Comparison of ENCODE assay signal across 9 cellular contexts in the genomic region with DNA sequence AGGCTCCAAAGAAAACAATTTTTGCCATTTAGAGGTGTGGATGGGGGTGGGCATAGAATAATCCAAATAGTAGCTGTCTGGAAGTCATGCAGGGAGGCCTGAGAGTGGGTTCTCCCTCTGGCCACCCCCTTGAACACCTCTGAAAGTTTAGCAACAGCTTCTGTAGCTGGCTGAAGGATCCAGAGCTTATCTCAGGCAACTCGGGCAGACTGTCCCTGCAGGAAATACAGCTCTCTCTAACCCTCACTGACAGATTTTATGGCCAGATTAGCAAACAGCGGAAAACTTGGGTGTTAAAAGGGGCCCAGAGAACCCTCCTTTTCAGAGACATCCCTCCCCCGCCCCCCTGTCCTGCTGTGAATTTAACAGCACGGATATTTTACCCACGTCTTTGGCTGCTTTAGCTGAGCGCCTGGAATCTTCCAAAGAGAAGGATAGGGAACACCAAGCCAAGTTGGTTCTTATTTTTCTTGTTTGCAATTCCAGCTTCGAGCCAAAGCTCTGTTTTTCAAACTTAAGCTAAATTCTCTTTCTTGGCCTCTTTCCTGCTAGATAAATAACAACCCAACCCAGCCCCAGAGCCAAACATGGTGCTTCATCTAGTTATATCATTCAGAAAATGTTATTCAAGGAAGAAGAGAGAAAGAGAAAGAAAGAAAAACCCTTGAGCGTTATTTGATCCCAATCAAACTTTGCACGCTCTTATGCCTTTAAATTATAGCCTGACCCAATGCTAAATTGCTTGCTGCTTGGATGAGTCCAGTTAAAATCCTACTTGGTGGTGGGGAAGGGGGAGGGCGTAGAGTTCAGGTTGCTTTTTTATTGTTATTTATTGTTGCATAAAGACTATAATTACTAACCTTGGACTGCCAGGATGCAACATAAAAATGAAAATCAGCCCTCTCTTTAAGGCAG. TPM values are rescaled to one million over a fixed set of nuclear protein-coding genes. Genes with fewer than 3 reads are reported as not detected.
A peak's percentile ranks its signal among the peaks of the same experiment; 100 is the strongest.
DNase-seq lines count a peak whose midpoint lies in the region; ATAC-seq, FAIRE-seq and TF ChIP-seq lines count a peak whose summit lies in the region.
"Had no signal": no experiment of that assay in that cellular context is flagged by ENCODE, and none has a peak within 500 bp of the region (broad histone marks: within the 10 kb centered on the region; RNA-seq: fewer than 3 reads in every experiment).

No MANE protein-coding gene starts in this region.

- peaks cover 39% of the 10 kb centered on the region for H3K4me1 Mint-ChIP-seq in activated T-helper 2 cell treated with anti-CD3 and anti-CD28 coated beads, Interferon-gamma antibody, Interleukin-2, Interleukin-4, amounts not matched to agents 10 μg/mL and 5 μg/mL and 100 μg/mL, durations not matched to agents 14 hours and 24 hours and 36 hours (ENCODE audit: low read depth)

- H3K36me3 ChIP-seq in vagina, result no peaks in the 10 kb centered on the region

- intact Hi-C loops in cardiac septum (cut with DNase I), result loop anchor here (10.0 kb wide), 1 partner anchor 502 kb away; a partner anchor contains a TSS
- intact Hi-C loops in left cardiac atrium (cut with DNase I), result no loop called here
- intact Hi-C loops in activated T-helper 2 cell treated with anti-CD3 and anti-CD28 coated beads, Interferon-gamma antibody, Interleukin-2, Interleukin-4, amounts not matched to agents 10 μg/mL and 5 μg/mL and 100 μg/mL, durations not matched to agents 14 hours and 24 hours and 36 hours (cut with micrococcal nuclease), result loop anchor here (2.0 kb wide), 2 partner anchors 32 to 36 kb away; a partner anchor contains a TSS
- intact Hi-C loops in vagina (cut with DNase I), result no loop called here

- H3K4me3 Mint-ChIP-seq in activated T-helper 2 cell treated with anti-CD3 and anti-CD28 coated beads, Interferon-gamma antibody, Interleukin-2, Interleukin-4, amounts not matched to agents 10 μg/mL and 5 μg/mL and 100 μg/mL, durations not matched to agents 14 hours and 24 hours and 36 hours (ENCODE audit: low read depth), result peak overlapping the region; percentile 56

- H3K9me3 Mint-ChIP-seq in activated T-helper 2 cell treated with anti-CD3 and anti-CD28 coated beads, Interferon-gamma antibody, Interleukin-2, Interleukin-4, amounts not matched to agents 10 μg/mL and 5 μg/mL and 100 μg/mL, durations not matched to agents 14 hours and 24 hours and 36 hours, result no peaks in the 10 kb centered on the region

- H3K27me3 Mint-ChIP-seq in activated T-helper 2 cell treated with anti-CD3 and anti-CD28 coated beads, Interferon-gamma antibody, Interleukin-2, Interleukin-4, amounts not matched to agents 10 μg/mL and 5 μg/mL and 100 μg/mL, durations not matched to agents 14 hours and 24 hours and 36 hours (ENCODE audit: low read depth), result peaks cover 1% of the 10 kb centered on the region

- DNase-seq in cardiac septum (ENCODE audit: low spot score), result peak; percentile 43
- DNase-seq in left cardiac atrium, result no peak
- DNase-seq in activated T-helper 2 cell treated with anti-CD3 and anti-CD28 coated beads, Interferon-gamma antibody, Interleukin-2, Interleukin-4, amounts not matched to agents 10 μg/mL and 5 μg/mL and 100 μg/mL, durations not matched to agents 14 hours and 24 hours and 36 hours (ENCODE audit: low spot score), result no peak
- DNase-seq in left kidney (ENCODE audit: low read depth, low spot score), result peak; percentile 91
- no peak for DNase-seq in vagina (ENCODE audit: extremely low spot score in 2 of 2)
- no peak for DNase-seq in GM20000 (ENCODE audit: low spot score)
- DNase-seq in frontal cortex (ENCODE audit: low spot score in 2 of 2), result no peak
- DNase-seq in DMS53 (lab: John Stamatoyannopoulos, UW), result no peak

- H3K4me1 ChIP-seq in vagina, result peaks cover 34% of the 10 kb centered on the region

- no peak for FAIRE-seq in frontal cortex (lab: Jason Lieb, UNC)
- FAIRE-seq: HTR-8/SVneo had no signal

- no peak for TF ChIP-seq POLR2A in vagina (IDR thresholded peaks at IDR 0.05)

- H3K27me3 ChIP-seq in vagina, result no peaks in the 10 kb centered on the region

- H3K27ac ChIP-seq in vagina, result peak overlapping the region; percentile 70

- H3K36me3 Mint-ChIP-seq in activated T-helper 2 cell treated with anti-CD3 and anti-CD28 coated beads, Interferon-gamma antibody, Interleukin-2, Interleukin-4, amounts not matched to agents 10 μg/mL and 5 μg/mL and 100 μg/mL, durations not matched to agents 14 hours and 24 hours and 36 hours (ENCODE audit: low read depth), result peaks cover 11% of the 10 kb centered on the region

- peak overlapping the region; percentile 82 for H3K27ac Mint-ChIP-seq in activated T-helper 2 cell treated with anti-CD3 and anti-CD28 coated beads, Interferon-gamma antibody, Interleukin-2, Interleukin-4, amounts not matched to agents 10 μg/mL and 5 μg/mL and 100 μg/mL, durations not matched to agents 14 hours and 24 hours and 36 hours

- H3K9me3 ChIP-seq in vagina, result no peaks in the 10 kb centered on the region

- ATAC-seq in left cardiac atrium, result no peak

- H3K4me3 ChIP-seq in vagina, result peak overlapping the region; percentile 6 to 17

- no peak for TF ChIP-seq CTCF in vagina (IDR thresholded peaks at IDR 0.05)
- TF ChIP-seq CTCF in GM20000 (IDR thresholded peaks at IDR 0.05; ENCODE audit: extremely low read depth, missing control alignments), result no peak

RNA-seq across cellular contexts. Expression of a gene that starts 2.3 kb away (rescaled TPM):
- 4.9 TPM for total RNA-seq in cardiac septum
- total RNA-seq in left cardiac atrium, result 1 to 10 TPM; 6.1 to 6.7 TPM
- 22.2 and 23.9 TPM in 2 replicates for total RNA-seq in activated T-helper 2 cell treated with anti-CD3 and anti-CD28 coated beads, Interferon-gamma antibody, Interleukin-2, Interleukin-4, amounts not matched to agents 10 μg/mL and 5 μg/mL and 100 μg/mL, durations not matched to agents 14 hours and 24 hours and 36 hours
- 14.2 TPM for total RNA-seq in vagina
- not detected for total RNA-seq in frontal cortex

RNA-seq across cellular contexts. Expression of a gene that starts 16.4 kb away (rescaled TPM):
- total RNA-seq in cardiac septum (not detected), left cardiac atrium (not detected), vagina (not detected), frontal cortex (not detected)
- total RNA-seq in activated T-helper 2 cell treated with anti-CD3 and anti-CD28 coated beads, Interferon-gamma antibody, Interleukin-2, Interleukin-4, amounts not matched to agents 10 μg/mL and 5 μg/mL and 100 μg/mL, durations not matched to agents 14 hours and 24 hours and 36 hours, result not detected in 2 replicates

RNA-seq across cellular contexts. Expression of a gene that starts 31.0 kb away (rescaled TPM):
- total RNA-seq in cardiac septum (1.6 TPM), left cardiac atrium (1 to 10 TPM in 1 of 2 donors, under 1 TPM in 1; 0.31 to 1.6 TPM), vagina (1.5 TPM), frontal cortex (not detected)
- 3.0 and 3.3 TPM in 2 replicates for total RNA-seq in activated T-helper 2 cell treated with anti-CD3 and anti-CD28 coated beads, Interferon-gamma antibody, Interleukin-2, Interleukin-4, amounts not matched to agents 10 μg/mL and 5 μg/mL and 100 μg/mL, durations not matched to agents 14 hours and 24 hours and 36 hours

RNA-seq across cellular contexts. Expression of a gene that starts 42.9 kb away (rescaled TPM):
- total RNA-seq in cardiac septum (4.2 TPM), left cardiac atrium (1 to 10 TPM; 1.2 to 2.8 TPM), vagina (17.7 TPM), frontal cortex (not detected)
- total RNA-seq in activated T-helper 2 cell treated with anti-CD3 and anti-CD28 coated beads, Interferon-gamma antibody, Interleukin-2, Interleukin-4, amounts not matched to agents 10 μg/mL and 5 μg/mL and 100 μg/mL, durations not matched to agents 14 hours and 24 hours and 36 hours, result 3.8 and 4.6 TPM in 2 replicates

RNA-seq across cellular contexts. Expression of a gene that starts 46.4 kb away (rescaled TPM):
- total RNA-seq in cardiac septum, result not detected
- under 1 TPM in 1 of 2 donors, not detected in 1; 0.41 TPM for total RNA-seq in left cardiac atrium
- total RNA-seq in activated T-helper 2 cell treated with anti-CD3 and anti-CD28 coated beads, Interferon-gamma antibody, Interleukin-2, Interleukin-4, amounts not matched to agents 10 μg/mL and 5 μg/mL and 100 μg/mL, durations not matched to agents 14 hours and 24 hours and 36 hours, result not detected in 2 replicates
- total RNA-seq in vagina, result 0.74 TPM
- not detected for total RNA-seq in frontal cortex

Comparison
In these comparisons a context has a peak if more than half of its experiments do, and no peak if none do; other contexts are left out.
1. DNase-seq: peak in cardiac septum (single experiment) and left kidney (single experiment); none in left cardiac atrium (single experiment), activated T-helper 2 cell treated with anti-CD3 and anti-CD28 coated beads, Interferon-gamma antibody, Interleukin-2, Interleukin-4, amounts not matched to agents 10 μg/mL and 5 μg/mL and 100 μg/mL, durations not matched to agents 14 hours and 24 hours and 36 hours (single experiment), vagina (0 of 2), GM20000 (single experiment), frontal cortex (0 of 2) and DMS53 (single experiment).
2. intact Hi-C loops: an anchor here in cardiac septum (10.0 kb wide) and activated T-helper 2 cell treated with anti-CD3 and anti-CD28 coated beads, Interferon-gamma antibody, Interleukin-2, Interleukin-4, amounts not matched to agents 10 μg/mL and 5 μg/mL and 100 μg/mL, durations not matched to agents 14 hours and 24 hours and 36 hours (2.0 kb wide); none called in left cardiac atrium and vagina.